6 cellular contexts compared by ENCODE assay signal in the genomic region with DNA sequence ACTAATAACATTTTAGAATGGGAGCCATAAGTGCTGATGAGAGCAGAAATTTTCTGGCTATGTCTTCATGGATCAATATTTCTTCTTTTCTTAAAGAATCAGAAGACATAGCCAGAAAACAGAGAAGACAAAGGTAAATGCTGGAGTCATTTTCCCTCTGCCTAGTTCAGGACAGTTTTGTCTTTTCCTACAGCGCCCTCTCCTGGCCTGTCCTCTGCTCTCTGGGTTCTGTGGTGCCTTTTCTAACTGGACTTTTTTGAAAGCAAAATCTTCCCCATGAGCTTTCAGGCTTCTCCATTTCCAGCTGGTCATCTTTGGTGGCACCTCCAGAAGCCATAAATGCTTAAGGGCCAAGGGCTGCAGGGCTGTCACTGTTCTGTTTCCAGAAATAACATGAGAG. TPM values are rescaled to one million over a fixed set of nuclear protein-coding genes. Genes with fewer than 3 reads are reported as not detected.
"Had no signal": no experiment of that assay in that cellular context is flagged by ENCODE, and none has a peak within 500 bp of the region (broad histone marks: within the 10 kb centered on the region; RNA-seq: fewer than 3 reads in every experiment).

No MANE protein-coding gene starts in this region.

RNA-seq across cellular contexts. Expression of gene MAT1A, which starts 39.1 kb away (rescaled TPM):
- total RNA-seq: activated CD4-positive, alpha-beta memory T cell treated with anti-CD3 and anti-CD28 coated beads, Interleukin-2, amount 10 ng/mL, durations not matched to agents 7 days and 5 days; esophagus muscularis mucosa; osteocyte; pulmonary artery endothelial cell; T-helper 1 cell treated with Interleukin-12 subunit alpha and Interleukin-12 subunit beta and Interleukin-4 antibody, amounts not matched to agents 30 ng/mL and 1 ng/mL, for 36 hours; urinary bladder had no signal
